In the genomic region with DNA sequence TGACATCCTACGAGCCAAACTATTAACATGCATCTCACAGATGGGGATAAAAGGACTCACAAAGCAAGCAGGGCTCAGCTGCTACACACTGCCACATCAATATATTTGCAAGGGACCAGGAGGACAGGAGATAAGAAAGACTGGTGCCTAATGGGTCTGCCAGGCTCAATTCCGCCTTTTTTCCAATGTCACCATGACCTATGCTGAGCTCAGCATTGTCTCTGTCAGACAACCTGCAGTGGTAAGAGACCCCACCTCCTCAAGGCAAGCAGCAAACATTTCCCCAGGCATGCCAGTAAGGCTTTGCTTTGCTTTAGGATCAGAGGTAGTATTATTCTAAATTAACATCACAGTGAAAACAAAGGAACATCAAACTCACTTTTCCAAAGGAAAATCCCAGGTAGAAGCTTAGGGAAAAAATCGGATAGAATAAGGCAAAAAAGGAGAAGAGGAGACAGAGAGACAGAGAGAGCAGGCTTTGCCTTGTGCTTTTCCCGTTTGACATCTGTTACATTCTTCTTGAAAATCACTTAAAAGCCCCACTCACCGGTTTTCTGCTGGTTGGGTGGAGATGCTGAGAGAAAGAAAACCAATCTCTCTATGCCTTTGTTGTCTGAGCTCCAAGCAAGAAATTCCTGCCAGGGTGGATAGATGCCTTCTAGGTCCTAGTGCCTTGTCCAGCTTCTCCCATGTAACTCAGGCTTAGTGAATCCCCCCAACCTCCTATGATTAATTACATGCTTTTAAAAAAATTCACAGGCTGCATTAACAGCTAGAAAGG, we compare ENCODE assay signal across 17 cellular contexts. TPM values are rescaled to one million over a fixed set of nuclear protein-coding genes. Genes with fewer than 3 reads are reported as not detected.
DNase-seq lines count a peak whose midpoint lies in the region; ATAC-seq, FAIRE-seq and TF ChIP-seq lines count a peak whose summit lies in the region.
"Had no signal": no experiment of that assay in that cellular context is flagged by ENCODE, and none has a peak within 500 bp of the region (broad histone marks: within the 10 kb centered on the region; RNA-seq: fewer than 3 reads in every experiment).

A gene (minus strand): TSS at position 602 of the 781 bp plus-strand sequence. CDS start 1,794 bp downstream, outside the sequence.

- no peaks in the 10 kb centered on the region for H3K36me3 Mint-ChIP-seq in natural killer cell
- H3K36me3 Mint-ChIP-seq in activated T-cell treated with anti-CD3 and anti-CD28 coated beads, Interleukin-2, amount 50 U/mL, for 24 hours (ENCODE audit: low read depth), result no peaks in the 10 kb centered on the region
- H3K36me3 Mint-ChIP-seq: CD14-positive monocyte had no signal

- no peak for TF ChIP-seq CTCF in natural killer cell (IDR thresholded peaks at IDR 0.05)

- FAIRE-seq in frontal cortex (lab: Jason Lieb, UNC), result no peak
- FAIRE-seq: endothelial cell of umbilical vein had no signal

- H3K9me3 Mint-ChIP-seq in natural killer cell, result peaks cover 2 to 4% of the 10 kb centered on the region in 2 donors
- no peaks in the 10 kb centered on the region for H3K9me3 Mint-ChIP-seq in activated T-cell treated with anti-CD3 and anti-CD28 coated beads, Interleukin-2, amount 50 U/mL, for 24 hours

- H3K4me1 Mint-ChIP-seq in natural killer cell, result no peaks in the 10 kb centered on the region
- no peaks in the 10 kb centered on the region for H3K4me1 Mint-ChIP-seq in activated T-cell treated with anti-CD3 and anti-CD28 coated beads, Interleukin-2, amount 50 U/mL, for 24 hours (ENCODE audit: low read depth)
- H3K4me1 Mint-ChIP-seq: CD14-positive monocyte had no signal

- peak; percentile 10 for DNase-seq in NCI-H128 (lab: John Stamatoyannopoulos, UW; ENCODE audit: unreplicated experiment)
- DNase-seq in NCI-H446 (lab: John Stamatoyannopoulos, UW), result peak; percentile 8 to 49
- no peak for DNase-seq in frontal cortex (ENCODE audit: low spot score in 2 of 2)
- DNase-seq in occipital lobe (lab: John Stamatoyannopoulos, UW), result no peak
- DNase-seq in natural killer cell, result no peak
- no peak for DNase-seq in activated T-cell treated with anti-CD3 and anti-CD28 coated beads, Interleukin-2, amount 50 U/mL, for 24 hours
- DNase-seq: activated CD8-positive, alpha-beta memory T cell treated with anti-CD3 and anti-CD28 coated beads for 24 hours; activated naive CD4-positive, alpha-beta T cell treated with Interleukin-2 at 50 U/mL for 16 hours; EL; Kasumi-1; lower lobe of right lung; NCI-H526; SIG-M5 had no signal

- H3K27me3 Mint-ChIP-seq in natural killer cell (ENCODE audit: low read depth in 2 of 2), result peaks cover 0 to 23% of the 10 kb centered on the region in 2 donors
- peaks cover 54% of the 10 kb centered on the region for H3K27me3 Mint-ChIP-seq in activated T-cell treated with anti-CD3 and anti-CD28 coated beads, Interleukin-2, amount 50 U/mL, for 24 hours

- intact Hi-C loops in natural killer cell (cut with micrococcal nuclease), result no loop called here

- no peak within 1 kb of the TSS for H3K4me3 Mint-ChIP-seq in natural killer cell
- no peak within 1 kb of the TSS for H3K4me3 Mint-ChIP-seq in activated T-cell treated with anti-CD3 and anti-CD28 coated beads, Interleukin-2, amount 50 U/mL, for 24 hours
- H3K4me3 Mint-ChIP-seq: CD14-positive monocyte had no signal

- no peak within 1 kb of the TSS for H3K27ac Mint-ChIP-seq in natural killer cell
- no peak within 1 kb of the TSS for H3K27ac Mint-ChIP-seq in activated T-cell treated with anti-CD3 and anti-CD28 coated beads, Interleukin-2, amount 50 U/mL, for 24 hours

- ATAC-seq in natural killer cell (no peak), HG02884 (IDR thresholded peaks at IDR 0.05; ENCODE audit: unreplicated experiment) (no peak)
- ATAC-seq: lower lobe of right lung had no signal

RNA-seq across cellular contexts. Expression of the gene that starts here (rescaled TPM):
- total RNA-seq in frontal cortex (231 TPM), occipital lobe (389 TPM), natural killer cell (not detected)
- total RNA-seq: endothelial cell of umbilical vein, lower lobe of right lung, subcutaneous adipose tissue had no signal

Comparison
In these comparisons a context has a peak if more than half of its experiments do, and no peak if none do; other contexts are left out.
1. RNA of the gene that starts here (total RNA-seq): 389 TPM in occipital lobe (single experiment) and 231 TPM in frontal cortex (single experiment); not detected in natural killer cell; every median in the first group is over 100 times any median in the second.
2. DNase-seq: peak in NCI-H128 (single experiment) and NCI-H446 (2 of 2); none in frontal cortex (0 of 2), occipital lobe (single experiment), natural killer cell (single experiment) and activated T-cell treated with anti-CD3 and anti-CD28 coated beads, Interleukin-2, amount 50 U/mL, for 24 hours (single experiment).